ENCODE assay signal across 1 cellular context in genomic region chr16:23362460-23363317, GRCh38.
TF ChIP-seq lines count a peak whose summit lies in the region.

No MANE protein-coding gene starts in this region.

TF ChIP-seq in WTC11, 78 proteins besides CTCF, POLR2A, EP300 and RAD21 (continued from another document):
- TF ChIP-seq, protein P1, sequence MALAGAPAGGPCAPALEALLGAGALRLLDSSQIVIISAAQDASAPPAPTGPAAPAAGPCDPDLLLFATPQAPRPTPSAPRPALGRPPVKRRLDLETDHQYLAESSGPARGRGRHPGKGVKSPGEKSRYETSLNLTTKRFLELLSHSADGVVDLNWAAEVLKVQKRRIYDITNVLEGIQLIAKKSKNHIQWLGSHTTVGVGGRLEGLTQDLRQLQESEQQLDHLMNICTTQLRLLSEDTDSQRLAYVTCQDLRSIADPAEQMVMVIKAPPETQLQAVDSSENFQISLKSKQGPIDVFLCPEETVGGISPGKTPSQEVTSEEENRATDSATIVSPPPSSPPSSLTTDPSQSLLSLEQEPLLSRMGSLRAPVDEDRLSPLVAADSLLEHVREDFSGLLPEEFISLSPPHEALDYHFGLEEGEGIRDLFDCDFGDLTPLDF (CRISPR knock-in tag; IDR thresholded peaks at IDR 0.05) = no peak
- TF ChIP-seq ZNF671 (CRISPR knock-in tag; IDR thresholded peaks at IDR 0.05) = no peak
- TF ChIP-seq JUN (CRISPR knock-in tag; IDR thresholded peaks at IDR 0.05) = no peak
- TF ChIP-seq IRF2 (CRISPR knock-in tag; IDR thresholded peaks at IDR 0.05; ENCODE audit: borderline replicate concordance, low read depth) = no peak
- TF ChIP-seq TEAD4 (CRISPR knock-in tag; IDR thresholded peaks at IDR 0.05) = no peak
- TF ChIP-seq ERG (CRISPR knock-in tag; IDR thresholded peaks at IDR 0.05) = no peak
- TF ChIP-seq, protein P2, sequence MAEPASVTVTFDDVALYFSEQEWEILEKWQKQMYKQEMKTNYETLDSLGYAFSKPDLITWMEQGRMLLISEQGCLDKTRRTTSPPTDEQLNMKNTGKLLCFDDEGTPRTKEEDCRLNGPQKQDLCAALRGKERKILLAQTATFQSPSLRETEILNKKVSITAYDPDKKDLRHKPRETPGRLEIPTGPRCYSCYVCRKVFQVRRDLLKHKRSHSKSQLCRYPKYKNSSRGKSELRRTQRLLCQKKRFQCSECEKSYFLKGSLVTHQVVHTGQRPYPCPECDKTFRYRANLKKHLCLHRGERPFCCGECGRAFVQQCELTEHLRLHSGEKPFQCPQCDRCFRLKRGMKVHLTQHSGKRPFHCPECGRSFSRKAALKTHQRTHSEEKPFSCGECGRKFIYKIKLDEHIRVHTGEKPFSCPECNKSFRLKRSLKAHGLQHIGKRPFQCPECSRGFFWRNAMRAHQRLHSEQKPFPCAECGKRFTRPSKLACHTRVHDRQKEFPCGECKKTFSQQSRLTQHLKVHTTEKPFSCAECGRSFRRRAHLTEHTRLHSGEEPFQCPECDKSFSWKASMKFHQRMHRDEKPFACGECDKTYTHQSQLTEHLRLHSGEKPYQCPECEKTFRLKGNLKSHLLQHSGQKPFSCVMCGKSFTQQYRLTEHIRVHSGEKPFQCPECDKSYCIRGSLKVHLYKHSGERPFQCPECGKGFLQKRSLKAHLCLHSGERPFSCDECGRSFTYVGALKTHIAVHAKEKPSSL (CRISPR knock-in tag; conservative IDR thresholded peaks at IDR 0.05) = no peak
- no peak for TF ChIP-seq ZNF138 (CRISPR knock-in tag; conservative IDR thresholded peaks at IDR 0.05)
